Comparison of ENCODE assay signal across 22 cellular contexts in the genomic region with DNA sequence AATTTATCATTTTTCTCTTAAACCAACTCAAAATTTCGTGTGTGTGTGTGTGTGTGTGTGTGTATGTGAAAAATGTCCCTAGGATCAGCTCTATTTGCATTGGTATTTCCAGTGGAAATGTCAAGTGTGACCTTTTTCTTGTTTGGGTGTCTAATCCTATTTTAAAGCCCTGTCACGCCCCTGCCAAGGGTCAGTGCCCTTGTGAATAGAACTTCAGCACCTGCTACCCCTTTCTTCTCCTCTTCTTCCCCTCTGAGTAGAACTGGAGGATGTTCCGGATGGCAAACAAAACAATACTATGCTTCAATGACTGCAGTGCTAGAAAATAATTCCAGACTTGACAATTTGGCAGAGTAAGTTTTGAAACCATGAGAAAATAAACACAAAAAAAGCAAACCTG.
"Had no signal": no experiment of that assay in that cellular context is flagged by ENCODE, and none has a peak within 500 bp of the region (broad histone marks: within the 10 kb centered on the region; RNA-seq: fewer than 3 reads in every experiment).

No MANE protein-coding gene starts in this region.

- ATAC-seq: activated CD8-positive, alpha-beta T cell treated with anti-CD3 and anti-CD28 coated beads, Interleukin-2, amount 10 ng/mL, durations not matched to agents 7 days and 5 days; body of pancreas; gastrocnemius medialis; stimulated activated naive CD8-positive, alpha-beta T cell treated with anti-CD3 and anti-CD28 coated beads, Interleukin-15, amount 100 ng/mL, for 72 hours; T-cell had no signal

- DNase-seq: activated CD4-positive, alpha-beta T cell treated with anti-CD3 and anti-CD28 coated beads for 1 hour; activated CD4-positive, alpha-beta T cell treated with anti-CD3 and anti-CD28 coated beads, Interleukin-2, amount 50 U/mL, for 1 hour; activated CD8-positive, alpha-beta T cell treated with anti-CD3 and anti-CD28 coated beads, Interleukin-2, amount 10 ng/mL, durations not matched to agents 7 days and 5 days; activated gamma-delta T cell; activated naive CD4-positive, alpha-beta T cell treated with anti-CD3 and anti-CD28 coated beads, Interleukin-2, amount 50 U/mL, for 16 hours; anterior cingulate cortex; body of pancreas; effector memory CD4-positive, alpha-beta T cell; gastrocnemius medialis; hypothalamus; mesenchymal stem cell; ovary; stimulated activated naive CD8-positive, alpha-beta T cell treated with anti-CD3 and anti-CD28 coated beads, Interleukin-15, amount 100 ng/mL, for 72 hours; T-cell; transverse colon had no signal

- H3K27me3 ChIP-seq: body of pancreas, cardiac muscle cell, esophagus muscularis mucosa, gastrocnemius medialis, neutrophil, ovary, transverse colon had no signal

- H3K36me3 ChIP-seq: cardiac muscle cell, esophagus muscularis mucosa, gastrocnemius medialis, neutrophil, ovary, prostate gland, transverse colon had no signal

- H3K27me3 Mint-ChIP-seq: stimulated activated naive CD8-positive, alpha-beta T cell treated with anti-CD3 and anti-CD28 coated beads, Interleukin-15, amount 100 ng/mL, for 72 hours had no signal

- H3K4me3 Mint-ChIP-seq: activated CD8-positive, alpha-beta T cell treated with anti-CD3 and anti-CD28 coated beads, Interleukin-2, amount 10 ng/mL, durations not matched to agents 7 days and 5 days; activated T-helper 1 cell treated with anti-CD3 and anti-CD28 coated beads, Interleukin-12 subunit alpha, Interleukin-12 subunit beta, Interleukin-2, Interleukin-4 antibody, amounts not matched to agents 30 ng/mL and 10 ng/mL and 1 ng/mL, durations not matched to agents 14 hours and 24 hours and 36 hours; stimulated activated naive CD8-positive, alpha-beta T cell treated with anti-CD3 and anti-CD28 coated beads, Interleukin-15, amount 100 ng/mL, for 72 hours; T-cell; T-helper 2 cell treated with Interferon-gamma antibody and Interleukin-4, amounts not matched to agents 5 μg/mL and 100 μg/mL, for 36 hours had no signal

- H3K27ac ChIP-seq: body of pancreas, cardiac muscle cell, esophagus muscularis mucosa, gastrocnemius medialis, neutrophil, ovary, prostate gland, transverse colon, VCaP had no signal

- H3K9me3 ChIP-seq: body of pancreas, esophagus muscularis mucosa, gastrocnemius medialis, neutrophil, ovary, prostate gland, transverse colon had no signal

- H3K4me1 ChIP-seq: body of pancreas, esophagus muscularis mucosa, gastrocnemius medialis, prostate gland, transverse colon had no signal

- H3K27ac Mint-ChIP-seq: activated CD8-positive, alpha-beta T cell treated with anti-CD3 and anti-CD28 coated beads, Interleukin-2, amount 10 ng/mL, durations not matched to agents 7 days and 5 days; activated T-helper 1 cell treated with anti-CD3 and anti-CD28 coated beads, Interleukin-12 subunit alpha, Interleukin-12 subunit beta, Interleukin-2, Interleukin-4 antibody, amounts not matched to agents 30 ng/mL and 10 ng/mL and 1 ng/mL, durations not matched to agents 14 hours and 24 hours and 36 hours; stimulated activated naive CD8-positive, alpha-beta T cell treated with anti-CD3 and anti-CD28 coated beads, Interleukin-15, amount 100 ng/mL, for 72 hours; T-cell; T-helper 2 cell treated with Interferon-gamma antibody and Interleukin-4, amounts not matched to agents 5 μg/mL and 100 μg/mL, for 36 hours had no signal

- H3K9me3 Mint-ChIP-seq: activated T-helper 1 cell treated with anti-CD3 and anti-CD28 coated beads, Interleukin-12 subunit alpha, Interleukin-12 subunit beta, Interleukin-2, Interleukin-4 antibody, amounts not matched to agents 30 ng/mL and 10 ng/mL and 1 ng/mL, durations not matched to agents 14 hours and 24 hours and 36 hours; T-cell; T-helper 2 cell treated with Interferon-gamma antibody and Interleukin-4, amounts not matched to agents 5 μg/mL and 100 μg/mL, for 36 hours had no signal

- H3K4me3 ChIP-seq: body of pancreas, cardiac muscle cell, esophagus muscularis mucosa, gastrocnemius medialis, ovary, prostate gland, transverse colon had no signal

- H3K4me1 Mint-ChIP-seq: T-cell had no signal

- H3K36me3 Mint-ChIP-seq: T-cell had no signal
